ENCODE assay signal across 22 cellular contexts in genomic region chr5:93433422-93433821, GRCh38.
DNase-seq lines count a peak whose midpoint lies in the region; ATAC-seq, FAIRE-seq and TF ChIP-seq lines count a peak whose summit lies in the region.
"Had no signal": no experiment of that assay in that cellular context is flagged by ENCODE, and none has a peak within 500 bp of the region (broad histone marks: within the 10 kb centered on the region; RNA-seq: fewer than 3 reads in every experiment).

No MANE protein-coding gene starts in this region.

- 41% methylated on average over 1 of the region's 1 CpG for WGBS in HepG2 (ENCODE audit: low lambda C conversion rate)
- WGBS in right lobe of liver (ENCODE audit: insufficient coverage, low coverage, low lambda C conversion rate, missing lambda C conversion rate), result 69% methylated on average over 1 of the region's 1 CpG

- POLR2A ChIA-PET in HepG2 (lab: Yijun Ruan, JAX), result no interaction called here

- DNase-seq in HepG2 (ENCODE audit: low spot score) (no peak), right lobe of liver (no peak), RWPE2 (ENCODE audit: low spot score) (no peak), fibroblast of pulmonary artery (ENCODE audit: low read depth) (peak; percentile 96), NCI-H2227 treated with DMSO at 0.1 percent for 48 hours (lab: John Stamatoyannopoulos, UW) (no peak)
- DNase-seq: activated CD8-positive, alpha-beta T cell treated with anti-CD3 and anti-CD28 coated beads for 36 hours; activated T-cell treated with anti-CD3 and anti-CD28 coated beads, Interleukin-2, amount 50 U/mL, for 72 hours; Caco-2; endodermal cell; glutamatergic neuron; immature natural killer cell; mesendoderm; NCI-H774; stimulated activated naive CD8-positive, alpha-beta T cell treated with anti-CD3 and anti-CD28 coated beads, Interleukin-15, amount 100 ng/mL, for 72 hours; WERI-Rb-1 had no signal

- no peak for TF ChIP-seq RAD21 in HepG2 (CRISPR knock-in tag; IDR thresholded peaks at IDR 0.05)

- no peaks in the 10 kb centered on the region for H3K36me3 ChIP-seq in HepG2 (replicated peaks in 1 of 2; ENCODE audit: control insufficient read depth in 1 of 2, insufficient read depth in 2 of 2, low read length in 2 of 2)
- no peaks in the 10 kb centered on the region for H3K36me3 ChIP-seq in right lobe of liver
- no peaks in the 10 kb centered on the region for H3K36me3 ChIP-seq in RWPE2 (ENCODE audit: low read depth)
- H3K36me3 ChIP-seq: WERI-Rb-1 had no signal

- no peak overlapping the region for H3K9ac ChIP-seq in HepG2 (ENCODE audit: insufficient read depth, low read depth, low read length)

- H4K20me1 ChIP-seq in HepG2 (ENCODE audit: insufficient read depth, low read length), result no peaks in the 10 kb centered on the region

- no peak overlapping the region for H2AFZ ChIP-seq in HepG2 (ENCODE audit: low read length)

- intact Hi-C loops in HepG2 (cut with micrococcal nuclease; ENCODE audit: unreplicated experiment), result no loop called here
- intact Hi-C loops in right lobe of liver (cut with DNase I), result no loop called here

- H3K79me2 ChIP-seq in HepG2 (ENCODE audit: insufficient read depth, low read length), result no peaks in the 10 kb centered on the region

- ATAC-seq in HepG2 (no peak), right lobe of liver (no peak), RWPE2 (ENCODE audit: low read depth) (peak; percentile 94), GM18867 (IDR thresholded peaks at IDR 0.05; ENCODE audit: unreplicated experiment) (no peak), GM21447 (IDR thresholded peaks at IDR 0.05; ENCODE audit: unreplicated experiment) (no peak), HG02759 (IDR thresholded peaks at IDR 0.05; ENCODE audit: unreplicated experiment) (no peak)
- ATAC-seq: activated CD8-positive, alpha-beta T cell treated with anti-CD3 and anti-CD28 coated beads for 36 hours; activated T-cell treated with anti-CD3 and anti-CD28 coated beads, Interleukin-2, amount 50 U/mL, for 72 hours; K562; natural killer cell treated with Interleukin-12 subunit alpha and Interleukin-12 subunit beta and Interleukin-15 and Interleukin-18, amount 100 ng/mL, for 72 hours; stimulated activated naive CD8-positive, alpha-beta T cell treated with anti-CD3 and anti-CD28 coated beads, Interleukin-15, amount 100 ng/mL, for 72 hours had no signal

- H3K4me3 ChIP-seq in HepG2 (replicated peaks in 1 of 3; ENCODE audit: insufficient read depth in 1 of 3, low read depth in 2 of 3, low read length in 3 of 3) (no peak overlapping the region), right lobe of liver (no peak overlapping the region), RWPE2 (ENCODE audit: severe bottlenecking) (no peak overlapping the region), fibroblast of pulmonary artery (replicated peaks; ENCODE audit: low read depth, low read length) (no peak overlapping the region)
- H3K4me3 ChIP-seq: K562 had no signal

- FAIRE-seq in HepG2 (lab: Jason Lieb, UNC), result no peak
- FAIRE-seq: GM19239, K562, urothelium cell line had no signal

- H3K9me3 ChIP-seq in HepG2 (ENCODE audit: low read length) (no peaks in the 10 kb centered on the region), right lobe of liver (no peaks in the 10 kb centered on the region), RWPE2 (ENCODE audit: severe bottlenecking) (no peaks in the 10 kb centered on the region)
- H3K9me3 ChIP-seq: Caco-2 had no signal

- H3K27me3 ChIP-seq in HepG2 (ENCODE audit: control insufficient read depth in 1 of 2, insufficient read depth in 2 of 2, low read length in 2 of 2) (no peaks in the 10 kb centered on the region), right lobe of liver (no peaks in the 10 kb centered on the region), RWPE2 (ENCODE audit: insufficient read depth, poor library complexity, severe bottlenecking) (no peaks in the 10 kb centered on the region)

- H3K27ac ChIP-seq in HepG2 (ENCODE audit: extremely low read length, insufficient read depth, low read length), result no peak overlapping the region
- H3K27ac ChIP-seq in right lobe of liver, result no peak overlapping the region
- H3K27ac ChIP-seq in RWPE2 (ENCODE audit: poor library complexity, severe bottlenecking), result no peak overlapping the region
- H3K27ac ChIP-seq: WERI-Rb-1 had no signal

- in situ Hi-C loops in HepG2 (cut with HindIII; ENCODE audit: extremely low pct_ligation_motif_present, low pct_unique_long_range_greater_than_20kb), result no loop called here

- TF ChIP-seq EP300 in HepG2 (IDR thresholded peaks at IDR 0.05; ENCODE audit: low read depth in 2 of 2, low read length in 2 of 2) (no peak), HepG2 (CRISPR knock-in tag; IDR thresholded peaks at IDR 0.05; ENCODE audit: borderline replicate concordance) (no peak)

- H3K4me1 ChIP-seq in HepG2 (ENCODE audit: insufficient read depth, low read length), result peaks cover 6% of the 10 kb centered on the region; the same call in 1 of the 2 replicates
- no peaks in the 10 kb centered on the region for H3K4me1 ChIP-seq in right lobe of liver
- no peaks in the 10 kb centered on the region for H3K4me1 ChIP-seq in RWPE2 (ENCODE audit: insufficient read depth, poor library complexity, severe bottlenecking)
- H3K4me1 ChIP-seq: Caco-2 had no signal

- H3K4me2 ChIP-seq in HepG2 (ENCODE audit: low read depth, low read length), result no peak overlapping the region

- TF ChIP-seq POLR2A in HepG2 (IDR thresholded peaks at IDR 0.05; ENCODE audit: insufficient read depth in 1 of 2, low read depth in 2 of 2, low read length in 2 of 2) (no peak), right lobe of liver (IDR thresholded peaks at IDR 0.05) (no peak)

- CTCF ChIA-PET in HepG2 (lab: Yijun Ruan, JAX; ENCODE audit: low intra/inter-chr PET ratio, low total read pairs), result no interaction called here

- BruUV-seq in HepG2 (replicated peaks; lab: Mats Ljungman, UMichigan), result no TSS peak

- TF ChIP-seq CTCF in HepG2 (CRISPR knock-in tag; IDR thresholded peaks at IDR 0.05), result no peak
- TF ChIP-seq CTCF in right lobe of liver (IDR thresholded peaks at IDR 0.05), result no peak
- no peak for TF ChIP-seq CTCF in RWPE2 (IDR thresholded peaks at IDR 0.05; ENCODE audit: poor library complexity, severe bottlenecking)
- TF ChIP-seq CTCF in fibroblast of pulmonary artery (IDR thresholded peaks at IDR 0.05; ENCODE audit: low read length, missing control alignments), result no peak

TF ChIP-seq in HepG2, 621 proteins besides CTCF, POLR2A, EP300 and RAD21 (continues in another document):
- TF ChIP-seq MEIS2 (CRISPR knock-in tag; IDR thresholded peaks at IDR 0.05), result no peak
- TF ChIP-seq USF2 (IDR thresholded peaks at IDR 0.05; ENCODE audit: low read depth, low read length), result no peak
- TF ChIP-seq USF2 (CRISPR knock-in tag; IDR thresholded peaks at IDR 0.05; ENCODE audit: borderline replicate concordance), result no peak
- TF ChIP-seq MAFF (IDR thresholded peaks at IDR 0.05; ENCODE audit: low read depth, low read length), result peak; percentile 60
- TF ChIP-seq MAFK (conservative IDR thresholded peaks at IDR 0.05 in 1 of 2, IDR thresholded peaks at IDR 0.05 in 1 of 2; ENCODE audit: low read length in 2 of 2), result peak; percentile 62 to 63; a peak in 3 of 4 replicates
- TF ChIP-seq CCDC6 (CRISPR knock-in tag; IDR thresholded peaks at IDR 0.05), result no peak
- no peak for TF ChIP-seq NFKBIZ (CRISPR knock-in tag; IDR thresholded peaks at IDR 0.05)
- no peak for TF ChIP-seq ZBTB39 (CRISPR knock-in tag; IDR thresholded peaks at IDR 0.05)
- TF ChIP-seq ATF2 (CRISPR knock-in tag; IDR thresholded peaks at IDR 0.05), result no peak
- TF ChIP-seq CBX5 (CRISPR knock-in tag; IDR thresholded peaks at IDR 0.05; ENCODE audit: borderline replicate concordance), result no peak
- no peak for TF ChIP-seq ERF (CRISPR knock-in tag; IDR thresholded peaks at IDR 0.05)
- TF ChIP-seq ZNF484 (CRISPR knock-in tag; IDR thresholded peaks at IDR 0.05; ENCODE audit: borderline replicate concordance, low read depth), result no peak
- TF ChIP-seq ZNF549 (CRISPR knock-in tag; IDR thresholded peaks at IDR 0.05), result no peak
